ENCODE assay signal across 1 cellular context in the genomic region with DNA sequence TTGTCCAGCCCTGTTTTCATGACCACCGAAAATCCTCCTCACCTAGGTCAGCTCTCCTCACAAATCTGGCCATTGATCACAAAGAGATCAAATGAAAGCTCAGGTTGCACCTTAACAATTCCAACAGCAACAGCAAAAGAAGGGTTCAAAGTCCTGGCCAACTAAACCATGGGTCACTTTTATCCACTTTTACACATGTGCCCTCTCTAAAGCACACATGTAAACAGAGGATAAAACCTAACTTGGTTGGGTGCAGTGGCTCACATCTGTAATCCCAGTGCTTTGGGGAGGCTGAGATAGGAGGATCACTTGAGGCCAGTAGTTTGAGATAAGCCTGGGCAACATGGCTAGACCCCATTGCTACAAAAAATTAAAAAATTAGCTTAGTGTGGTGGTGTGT.
A peak's percentile ranks its signal among the peaks of the same experiment; 100 is the strongest.
TF ChIP-seq lines count a peak whose summit lies in the region.

No MANE protein-coding gene starts in this region.

TF ChIP-seq in HepG2, 621 proteins besides CTCF, POLR2A, EP300 and RAD21 (continued from another document and continues in another):
- TF ChIP-seq ZNF329 (CRISPR knock-in tag; IDR thresholded peaks at IDR 0.05; ENCODE audit: low read depth): no peak
- TF ChIP-seq JUN (CRISPR knock-in tag; IDR thresholded peaks at IDR 0.05): no peak
- TF ChIP-seq, protein P1, sequence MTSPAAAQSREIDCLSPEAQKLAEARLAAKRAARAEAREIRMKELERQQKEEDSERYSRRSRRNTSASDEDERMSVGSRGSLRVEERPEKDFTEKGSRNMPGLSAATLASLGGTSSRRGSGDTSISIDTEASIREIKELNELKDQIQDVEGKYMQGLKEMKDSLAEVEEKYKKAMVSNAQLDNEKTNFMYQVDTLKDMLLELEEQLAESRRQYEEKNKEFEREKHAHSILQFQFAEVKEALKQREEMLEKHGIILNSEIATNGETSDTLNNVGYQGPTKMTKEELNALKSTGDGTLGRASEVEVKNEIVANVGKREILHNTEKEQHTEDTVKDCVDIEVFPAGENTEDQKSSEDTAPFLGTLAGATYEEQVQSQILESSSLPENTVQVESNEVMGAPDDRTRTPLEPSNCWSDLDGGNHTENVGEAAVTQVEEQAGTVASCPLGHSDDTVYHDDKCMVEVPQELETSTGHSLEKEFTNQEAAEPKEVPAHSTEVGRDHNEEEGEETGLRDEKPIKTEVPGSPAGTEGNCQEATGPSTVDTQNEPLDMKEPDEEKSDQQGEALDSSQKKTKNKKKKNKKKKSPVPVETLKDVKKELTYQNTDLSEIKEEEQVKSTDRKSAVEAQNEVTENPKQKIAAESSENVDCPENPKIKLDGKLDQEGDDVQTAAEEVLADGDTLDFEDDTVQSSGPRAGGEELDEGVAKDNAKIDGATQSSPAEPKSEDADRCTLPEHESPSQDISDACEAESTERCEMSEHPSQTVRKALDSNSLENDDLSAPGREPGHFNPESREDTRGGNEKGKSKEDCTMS (CRISPR knock-in tag; conservative IDR thresholded peaks at IDR 0.05): no peak
- peak; percentile 34; the same call in 1 of the 2 replicates for TF ChIP-seq MEF2D (CRISPR knock-in tag; IDR thresholded peaks at IDR 0.05)
- TF ChIP-seq, protein P2, sequence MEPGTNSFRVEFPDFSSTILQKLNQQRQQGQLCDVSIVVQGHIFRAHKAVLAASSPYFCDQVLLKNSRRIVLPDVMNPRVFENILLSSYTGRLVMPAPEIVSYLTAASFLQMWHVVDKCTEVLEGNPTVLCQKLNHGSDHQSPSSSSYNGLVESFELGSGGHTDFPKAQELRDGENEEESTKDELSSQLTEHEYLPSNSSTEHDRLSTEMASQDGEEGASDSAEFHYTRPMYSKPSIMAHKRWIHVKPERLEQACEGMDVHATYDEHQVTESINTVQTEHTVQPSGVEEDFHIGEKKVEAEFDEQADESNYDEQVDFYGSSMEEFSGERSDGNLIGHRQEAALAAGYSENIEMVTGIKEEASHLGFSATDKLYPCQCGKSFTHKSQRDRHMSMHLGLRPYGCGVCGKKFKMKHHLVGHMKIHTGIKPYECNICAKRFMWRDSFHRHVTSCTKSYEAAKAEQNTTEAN (CRISPR knock-in tag; conservative IDR thresholded peaks at IDR 0.05): peak; percentile 66; the same call in 1 of the 2 replicates
- no peak for TF ChIP-seq NR2F2 (IDR thresholded peaks at IDR 0.05; ENCODE audit: borderline replicate concordance, low read depth)
- no peak for TF ChIP-seq SP5 (CRISPR knock-in tag; IDR thresholded peaks at IDR 0.05; ENCODE audit: borderline replicate concordance, low read depth)
- TF ChIP-seq, protein P3, sequence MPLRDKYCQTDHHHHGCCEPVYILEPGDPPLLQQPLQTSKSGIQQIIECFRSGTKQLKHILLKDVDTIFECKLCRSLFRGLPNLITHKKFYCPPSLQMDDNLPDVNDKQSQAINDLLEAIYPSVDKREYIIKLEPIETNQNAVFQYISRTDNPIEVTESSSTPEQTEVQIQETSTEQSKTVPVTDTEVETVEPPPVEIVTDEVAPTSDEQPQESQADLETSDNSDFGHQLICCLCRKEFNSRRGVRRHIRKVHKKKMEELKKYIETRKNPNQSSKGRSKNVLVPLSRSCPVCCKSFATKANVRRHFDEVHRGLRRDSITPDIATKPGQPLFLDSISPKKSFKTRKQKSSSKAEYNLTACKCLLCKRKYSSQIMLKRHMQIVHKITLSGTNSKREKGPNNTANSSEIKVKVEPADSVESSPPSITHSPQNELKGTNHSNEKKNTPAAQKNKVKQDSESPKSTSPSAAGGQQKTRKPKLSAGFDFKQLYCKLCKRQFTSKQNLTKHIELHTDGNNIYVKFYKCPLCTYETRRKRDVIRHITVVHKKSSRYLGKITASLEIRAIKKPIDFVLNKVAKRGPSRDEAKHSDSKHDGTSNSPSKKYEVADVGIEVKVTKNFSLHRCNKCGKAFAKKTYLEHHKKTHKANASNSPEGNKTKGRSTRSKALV (CRISPR knock-in tag; IDR thresholded peaks at IDR 0.05): no peak
- TF ChIP-seq, protein P4, sequence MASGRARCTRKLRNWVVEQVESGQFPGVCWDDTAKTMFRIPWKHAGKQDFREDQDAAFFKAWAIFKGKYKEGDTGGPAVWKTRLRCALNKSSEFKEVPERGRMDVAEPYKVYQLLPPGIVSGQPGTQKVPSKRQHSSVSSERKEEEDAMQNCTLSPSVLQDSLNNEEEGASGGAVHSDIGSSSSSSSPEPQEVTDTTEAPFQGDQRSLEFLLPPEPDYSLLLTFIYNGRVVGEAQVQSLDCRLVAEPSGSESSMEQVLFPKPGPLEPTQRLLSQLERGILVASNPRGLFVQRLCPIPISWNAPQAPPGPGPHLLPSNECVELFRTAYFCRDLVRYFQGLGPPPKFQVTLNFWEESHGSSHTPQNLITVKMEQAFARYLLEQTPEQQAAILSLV (CRISPR knock-in tag; IDR thresholded peaks at IDR 0.05; ENCODE audit: borderline replicate concordance): no peak
- no peak for TF ChIP-seq SNRNP70 (IDR thresholded peaks at IDR 0.05; ENCODE audit: low read depth, low read length)
- TF ChIP-seq, protein P5, sequence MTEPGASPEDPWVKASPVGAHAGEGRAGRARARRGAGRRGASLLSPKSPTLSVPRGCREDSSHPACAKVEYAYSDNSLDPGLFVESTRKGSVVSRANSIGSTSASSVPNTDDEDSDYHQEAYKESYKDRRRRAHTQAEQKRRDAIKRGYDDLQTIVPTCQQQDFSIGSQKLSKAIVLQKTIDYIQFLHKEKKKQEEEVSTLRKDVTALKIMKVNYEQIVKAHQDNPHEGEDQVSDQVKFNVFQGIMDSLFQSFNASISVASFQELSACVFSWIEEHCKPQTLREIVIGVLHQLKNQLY (CRISPR knock-in tag; IDR thresholded peaks at IDR 0.05): no peak
- no peak for TF ChIP-seq ZNF720 (CRISPR knock-in tag; IDR thresholded peaks at IDR 0.05)
- TF ChIP-seq ZNF567 (CRISPR knock-in tag; IDR thresholded peaks at IDR 0.05; ENCODE audit: borderline replicate concordance): no peak
- TF ChIP-seq EZH2 (conservative IDR thresholded peaks at IDR 0.05; ENCODE audit: low read depth, low read length): no peak
- TF ChIP-seq ZNF652 (CRISPR knock-in tag; IDR thresholded peaks at IDR 0.05; ENCODE audit: borderline replicate concordance, low read depth): no peak
- TF ChIP-seq NPAS2 (CRISPR knock-in tag; IDR thresholded peaks at IDR 0.05; ENCODE audit: borderline replicate concordance): no peak
- TF ChIP-seq THYN1 (CRISPR knock-in tag; IDR thresholded peaks at IDR 0.05; ENCODE audit: borderline replicate concordance, low read depth): no peak
- TF ChIP-seq TBP (CRISPR knock-in tag; IDR thresholded peaks at IDR 0.05): no peak
- no peak for TF ChIP-seq ZNF143 (CRISPR knock-in tag; IDR thresholded peaks at IDR 0.05)
- peak; percentile 77; the same call in 1 of the 2 replicates for TF ChIP-seq ZNF644 (CRISPR knock-in tag; IDR thresholded peaks at IDR 0.05; ENCODE audit: low read depth)
- TF ChIP-seq SOX5 (CRISPR knock-in tag; IDR thresholded peaks at IDR 0.05; ENCODE audit: borderline replicate concordance): peak; percentile 59; the same call in 1 of the 2 replicates
- TF ChIP-seq FIP1L1 (IDR thresholded peaks at IDR 0.05; ENCODE audit: borderline replicate concordance, insufficient read depth, low read depth, low read length): no peak
- TF ChIP-seq, protein P6, sequence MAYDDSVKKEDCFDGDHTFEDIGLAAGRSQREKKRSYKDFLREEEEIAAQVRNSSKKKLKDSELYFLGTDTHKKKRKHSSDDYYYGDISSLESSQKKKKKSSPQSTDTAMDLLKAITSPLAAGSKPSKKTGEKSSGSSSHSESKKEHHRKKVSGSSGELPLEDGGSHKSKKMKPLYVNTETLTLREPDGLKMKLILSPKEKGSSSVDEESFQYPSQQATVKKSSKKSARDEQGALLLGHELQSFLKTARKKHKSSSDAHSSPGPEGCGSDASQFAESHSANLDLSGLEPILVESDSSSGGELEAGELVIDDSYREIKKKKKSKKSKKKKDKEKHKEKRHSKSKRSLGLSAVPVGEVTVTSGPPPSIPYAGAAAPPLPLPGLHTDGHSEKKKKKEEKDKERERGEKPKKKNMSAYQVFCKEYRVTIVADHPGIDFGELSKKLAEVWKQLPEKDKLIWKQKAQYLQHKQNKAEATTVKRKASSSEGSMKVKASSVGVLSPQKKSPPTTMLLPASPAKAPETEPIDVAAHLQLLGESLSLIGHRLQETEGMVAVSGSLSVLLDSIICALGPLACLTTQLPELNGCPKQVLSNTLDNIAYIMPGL (CRISPR knock-in tag; IDR thresholded peaks at IDR 0.05; ENCODE audit: borderline replicate concordance in 1 of 2, low read depth in 1 of 2): no peak
- TF ChIP-seq, protein P7, sequence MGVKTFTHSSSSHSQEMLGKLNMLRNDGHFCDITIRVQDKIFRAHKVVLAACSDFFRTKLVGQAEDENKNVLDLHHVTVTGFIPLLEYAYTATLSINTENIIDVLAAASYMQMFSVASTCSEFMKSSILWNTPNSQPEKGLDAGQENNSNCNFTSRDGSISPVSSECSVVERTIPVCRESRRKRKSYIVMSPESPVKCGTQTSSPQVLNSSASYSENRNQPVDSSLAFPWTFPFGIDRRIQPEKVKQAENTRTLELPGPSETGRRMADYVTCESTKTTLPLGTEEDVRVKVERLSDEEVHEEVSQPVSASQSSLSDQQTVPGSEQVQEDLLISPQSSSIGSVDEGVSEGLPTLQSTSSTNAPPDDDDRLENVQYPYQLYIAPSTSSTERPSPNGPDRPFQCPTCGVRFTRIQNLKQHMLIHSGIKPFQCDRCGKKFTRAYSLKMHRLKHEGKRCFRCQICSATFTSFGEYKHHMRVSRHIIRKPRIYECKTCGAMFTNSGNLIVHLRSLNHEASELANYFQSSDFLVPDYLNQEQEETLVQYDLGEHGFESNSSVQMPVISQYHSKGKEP (CRISPR knock-in tag; IDR thresholded peaks at IDR 0.05): no peak
- no peak for TF ChIP-seq MLLT10 (CRISPR knock-in tag; IDR thresholded peaks at IDR 0.05)
- TF ChIP-seq, protein P8, sequence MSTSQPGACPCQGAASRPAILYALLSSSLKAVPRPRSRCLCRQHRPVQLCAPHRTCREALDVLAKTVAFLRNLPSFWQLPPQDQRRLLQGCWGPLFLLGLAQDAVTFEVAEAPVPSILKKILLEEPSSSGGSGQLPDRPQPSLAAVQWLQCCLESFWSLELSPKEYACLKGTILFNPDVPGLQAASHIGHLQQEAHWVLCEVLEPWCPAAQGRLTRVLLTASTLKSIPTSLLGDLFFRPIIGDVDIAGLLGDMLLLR (CRISPR knock-in tag; IDR thresholded peaks at IDR 0.05): no peak
- TF ChIP-seq GATAD1 (CRISPR knock-in tag; IDR thresholded peaks at IDR 0.05): no peak
- no peak for TF ChIP-seq XRCC5 (optimal IDR thresholded peaks at IDR 0.05; ENCODE audit: low read length)
- TF ChIP-seq, protein P9, sequence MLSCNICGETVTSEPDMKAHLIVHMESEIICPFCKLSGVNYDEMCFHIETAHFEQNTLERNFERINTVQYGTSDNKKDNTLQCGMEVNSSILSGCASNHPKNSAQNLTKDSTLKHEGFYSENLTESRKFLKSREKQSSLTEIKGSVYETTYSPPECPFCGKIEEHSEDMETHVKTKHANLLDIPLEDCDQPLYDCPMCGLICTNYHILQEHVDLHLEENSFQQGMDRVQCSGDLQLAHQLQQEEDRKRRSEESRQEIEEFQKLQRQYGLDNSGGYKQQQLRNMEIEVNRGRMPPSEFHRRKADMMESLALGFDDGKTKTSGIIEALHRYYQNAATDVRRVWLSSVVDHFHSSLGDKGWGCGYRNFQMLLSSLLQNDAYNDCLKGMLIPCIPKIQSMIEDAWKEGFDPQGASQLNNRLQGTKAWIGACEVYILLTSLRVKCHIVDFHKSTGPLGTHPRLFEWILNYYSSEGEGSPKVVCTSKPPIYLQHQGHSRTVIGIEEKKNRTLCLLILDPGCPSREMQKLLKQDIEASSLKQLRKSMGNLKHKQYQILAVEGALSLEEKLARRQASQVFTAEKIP (CRISPR knock-in tag; IDR thresholded peaks at IDR 0.05; ENCODE audit: borderline replicate concordance): no peak
- TF ChIP-seq ZNF891 (CRISPR knock-in tag; IDR thresholded peaks at IDR 0.05): no peak
- TF ChIP-seq CEBPG (CRISPR knock-in tag; IDR thresholded peaks at IDR 0.05): no peak
- no peak for TF ChIP-seq STAT5B (CRISPR knock-in tag; IDR thresholded peaks at IDR 0.05)
- no peak for TF ChIP-seq ZNF879 (CRISPR knock-in tag; IDR thresholded peaks at IDR 0.05)
- TF ChIP-seq RARA (CRISPR knock-in tag; IDR thresholded peaks at IDR 0.05): peak; percentile 43; the same call in 1 of the 2 replicates
- TF ChIP-seq, protein P10, sequence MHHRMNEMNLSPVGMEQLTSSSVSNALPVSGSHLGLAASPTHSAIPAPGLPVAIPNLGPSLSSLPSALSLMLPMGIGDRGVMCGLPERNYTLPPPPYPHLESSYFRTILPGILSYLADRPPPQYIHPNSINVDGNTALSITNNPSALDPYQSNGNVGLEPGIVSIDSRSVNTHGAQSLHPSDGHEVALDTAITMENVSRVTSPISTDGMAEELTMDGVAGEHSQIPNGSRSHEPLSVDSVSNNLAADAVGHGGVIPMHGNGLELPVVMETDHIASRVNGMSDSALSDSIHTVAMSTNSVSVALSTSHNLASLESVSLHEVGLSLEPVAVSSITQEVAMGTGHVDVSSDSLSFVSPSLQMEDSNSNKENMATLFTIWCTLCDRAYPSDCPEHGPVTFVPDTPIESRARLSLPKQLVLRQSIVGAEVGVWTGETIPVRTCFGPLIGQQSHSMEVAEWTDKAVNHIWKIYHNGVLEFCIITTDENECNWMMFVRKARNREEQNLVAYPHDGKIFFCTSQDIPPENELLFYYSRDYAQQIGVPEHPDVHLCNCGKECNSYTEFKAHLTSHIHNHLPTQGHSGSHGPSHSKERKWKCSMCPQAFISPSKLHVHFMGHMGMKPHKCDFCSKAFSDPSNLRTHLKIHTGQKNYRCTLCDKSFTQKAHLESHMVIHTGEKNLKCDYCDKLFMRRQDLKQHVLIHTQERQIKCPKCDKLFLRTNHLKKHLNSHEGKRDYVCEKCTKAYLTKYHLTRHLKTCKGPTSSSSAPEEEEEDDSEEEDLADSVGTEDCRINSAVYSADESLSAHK (CRISPR knock-in tag; IDR thresholded peaks at IDR 0.05; ENCODE audit: borderline replicate concordance): no peak
- peak; percentile 60; the same call in 1 of the 2 replicates for TF ChIP-seq FOXK2 (IDR thresholded peaks at IDR 0.05)
- no peak for TF ChIP-seq ESRRA (CRISPR knock-in tag; IDR thresholded peaks at IDR 0.05; ENCODE audit: low read depth)
- TF ChIP-seq TMF1 (CRISPR knock-in tag; IDR thresholded peaks at IDR 0.05; ENCODE audit: low read depth): no peak
- TF ChIP-seq MAFF (IDR thresholded peaks at IDR 0.05; ENCODE audit: low read depth, low read length): no peak
- no peak for TF ChIP-seq SMARCC2 (IDR thresholded peaks at IDR 0.05)
- TF ChIP-seq, protein P11, sequence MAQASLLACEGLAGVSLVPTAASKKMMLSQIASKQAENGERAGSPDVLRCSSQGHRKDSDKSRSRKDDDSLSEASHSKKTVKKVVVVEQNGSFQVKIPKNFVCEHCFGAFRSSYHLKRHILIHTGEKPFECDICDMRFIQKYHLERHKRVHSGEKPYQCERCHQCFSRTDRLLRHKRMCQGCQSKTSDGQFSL (CRISPR knock-in tag; IDR thresholded peaks at IDR 0.05): no peak
- TF ChIP-seq KLF16 (CRISPR knock-in tag; IDR thresholded peaks at IDR 0.05): 0 out of 4 replicates have a peak, but pooled peaks of 1 of the 2 experiments have one; percentile 19
- TF ChIP-seq HDAC2 (CRISPR knock-in tag; IDR thresholded peaks at IDR 0.05): peak; percentile 37; the same call in 1 of the 2 replicates
